In the genomic region with DNA sequence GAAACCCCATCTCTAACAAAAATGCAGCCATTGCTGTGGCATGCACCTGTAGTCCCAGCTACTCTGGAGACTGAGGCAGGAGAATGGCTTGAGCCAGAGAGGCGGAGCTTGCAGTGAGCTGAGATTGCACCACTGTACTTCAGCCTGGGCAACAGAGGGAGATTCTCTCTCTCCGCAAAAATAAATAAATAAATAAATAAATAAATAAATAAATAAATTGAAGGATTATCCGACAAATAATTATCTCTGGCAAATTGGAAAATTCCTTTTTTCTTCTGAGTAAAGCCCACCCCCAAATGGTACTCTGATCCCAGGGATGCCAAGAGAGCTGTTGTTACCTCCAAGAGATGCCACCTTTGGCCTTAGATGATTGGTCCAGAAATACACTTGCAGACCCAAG, we compare ENCODE assay signal across 30 cellular contexts.
"Had no signal": no experiment of that assay in that cellular context is flagged by ENCODE, and none has a peak within 500 bp of the region (broad histone marks: within the 10 kb centered on the region; RNA-seq: fewer than 3 reads in every experiment).

No MANE protein-coding gene starts in this region.

- H3K9me3 ChIP-seq: adrenal gland, ascending aorta, body of pancreas had no signal

- DNase-seq: activated effector memory CD4-positive, alpha-beta T cell treated with anti-CD3 and anti-CD28 coated beads, Interleukin-2, amount 50 U/mL, for 16 hours; activated effector memory CD4-positive, alpha-beta T cell treated with Interleukin-2 at 50 U/mL for 16 hours; activated gamma-delta T cell; activated gamma-delta T cell treated with Interleukin-2 at 50 U/mL for 16 hours; activated naive CD4-positive, alpha-beta T cell; activated naive CD4-positive, alpha-beta T cell treated with anti-CD3 and anti-CD28 coated beads for 36 hours; activated naive CD4-positive, alpha-beta T cell treated with anti-CD3 and anti-CD28 coated beads, Interleukin-2, amount 10 ng/mL, durations not matched to agents 7 days and 5 days; activated naive CD4-positive, alpha-beta T cell treated with anti-CD3 and anti-CD28 coated beads, Interleukin-2, amount 50 U/mL, for 16 hours; activated naive CD4-positive, alpha-beta T cell treated with Interleukin-2 at 50 U/mL for 16 hours; activated naive CD8-positive, alpha-beta T cell treated with anti-CD3 and anti-CD28 coated beads for 36 hours; activated naive CD8-positive, alpha-beta T cell treated with anti-CD3 and anti-CD28 coated beads, Interleukin-2, amount 10 ng/mL, durations not matched to agents 7 days and 5 days; activated naive CD8-positive, alpha-beta T cell treated with anti-CD3 and anti-CD28 coated beads, Interleukin-2, amount 50 U/mL, for 24 hours; activated T-cell treated with anti-CD3 and anti-CD28 coated beads, Interleukin-2, amount 50 U/mL, for 4 hours; activated T-cell treated with anti-CD3 and anti-CD28 coated beads, Interleukin-2, amount 50 U/mL, for 48 hours; activated T-cell treated with anti-CD3 and anti-CD28 coated beads, Interleukin-2, amount 50 U/mL, for 72 hours; adrenal gland; amniotic stem cell; amygdala; anterior cingulate cortex; aorta; body of pancreas; brain microvascular endothelial cell; central memory CD4-positive, alpha-beta T cell; cerebellar nuclear complex had no signal

- H3K36me3 ChIP-seq: adrenal gland, ascending aorta, brain microvascular endothelial cell, breast epithelium, cardiac muscle cell had no signal

- H3K4me1 ChIP-seq: adrenal gland, ascending aorta, body of pancreas, breast epithelium had no signal

- H3K4me3 ChIP-seq: adrenal gland, ascending aorta, body of pancreas, breast epithelium, cardiac muscle cell had no signal

- H3K27ac ChIP-seq: adrenal gland, ascending aorta, body of pancreas, brain microvascular endothelial cell, breast epithelium, cardiac muscle cell had no signal

- FAIRE-seq: astrocyte had no signal

- ATAC-seq: activated naive CD4-positive, alpha-beta T cell treated with anti-CD3 and anti-CD28 coated beads, Interleukin-2, amount 50 U/mL, for 72 hours; activated naive CD8-positive, alpha-beta T cell treated with anti-CD3 and anti-CD28 coated beads, Interleukin-2, amount 50 U/mL, for 24 hours; activated T-cell treated with anti-CD3 and anti-CD28 coated beads, Interleukin-2, amount 50 U/mL, for 4 hours; activated T-cell treated with anti-CD3 and anti-CD28 coated beads, Interleukin-2, amount 50 U/mL, for 72 hours; activated T-helper 17 cell treated with anti-CD3 and anti-CD28 coated beads, Interleukin-2, amount 50 U/mL, for 72 hours; body of pancreas had no signal
